8 cellular contexts compared by ENCODE assay signal in genomic region chr1:202184750-202185460, GRCh38. TPM values are rescaled to one million over a fixed set of nuclear protein-coding genes. Genes with fewer than 3 reads are reported as not detected.
DNase-seq lines count a peak whose midpoint lies in the region; ATAC-seq and TF ChIP-seq lines count a peak whose summit lies in the region.

No MANE protein-coding gene starts in this region.

- TF ChIP-seq POLR2A in right lobe of liver (IDR thresholded peaks at IDR 0.05) = no peak

- no peaks in the 10 kb centered on the region for H3K27me3 ChIP-seq in right lobe of liver

- DNase-seq in COR-L47 (lab: John Stamatoyannopoulos, UW) (peak; percentile 88), NCI-H510A treated with DMSO at 0.1 percent for 48 hours (lab: John Stamatoyannopoulos, UW) (peak; percentile 76), dermis microvascular lymphatic vessel endothelial cell (ENCODE audit: low read depth in 2 of 2) (peak; percentile 29 to 84), right lobe of liver (peak; percentile 76 to 85 (median 80))
- DNase-seq in activated CD4-positive, alpha-beta T cell treated with anti-CD3 and anti-CD28 coated beads, Interleukin-2, amount 10 ng/mL, durations not matched to agents 7 days and 5 days = peak; percentile 74
- DNase-seq in stimulated activated CD4-positive, alpha-beta T cell treated with anti-CD3 and anti-CD28 coated beads, TNF-alpha, amount 100 ng/mL, for 24 hours (ENCODE audit: low read depth in 3 of 3) = peak; percentile 38 to 78 (median 61)

- peaks cover 0 to 3% (median 0%) of the 10 kb centered on the region in 4 donors for H3K4me1 ChIP-seq in right lobe of liver

- TF ChIP-seq CTCF in right lobe of liver (IDR thresholded peaks at IDR 0.05) = peak; percentile 44 to 89 (median 82)

- POLR2A ChIA-PET in activated CD4-positive, alpha-beta T cell treated with anti-CD3 and anti-CD28 coated beads, Interleukin-2, amount 10 ng/mL, durations not matched to agents 7 days and 5 days (lab: Charles Lee) = no interaction called here

- H3K27ac Mint-ChIP-seq in activated CD4-positive, alpha-beta T cell treated with anti-CD3 and anti-CD28 coated beads, Interleukin-2, amount 10 ng/mL, durations not matched to agents 7 days and 5 days = no peak overlapping the region

- H3K36me3 Mint-ChIP-seq in activated CD4-positive, alpha-beta T cell treated with anti-CD3 and anti-CD28 coated beads, Interleukin-2, amount 10 ng/mL, durations not matched to agents 7 days and 5 days (ENCODE audit: low read depth) = no peaks in the 10 kb centered on the region

- peaks cover 4% of the 10 kb centered on the region for H3K27me3 Mint-ChIP-seq in activated CD4-positive, alpha-beta T cell treated with anti-CD3 and anti-CD28 coated beads, Interleukin-2, amount 10 ng/mL, durations not matched to agents 7 days and 5 days

- H3K27ac ChIP-seq in right lobe of liver = no peak overlapping the region

- CTCF ChIA-PET in activated CD4-positive, alpha-beta T cell treated with anti-CD3 and anti-CD28 coated beads, Interleukin-2, amount 10 ng/mL, durations not matched to agents 7 days and 5 days (lab: Charles Lee) = interaction anchor here (0.8 to 2.0 kb wide), 3 partner anchors 8 to 535 kb away, joined by 4 to 6 read pairs (median 5); partner anchors contain the start of gene PTPN7

- WGBS in right lobe of liver (ENCODE audit: insufficient coverage, low coverage, low lambda C conversion rate, missing lambda C conversion rate) = 0% methylated on average over 7 of the region's 19 CpGs

- intact Hi-C loops in right lobe of liver (cut with DNase I) = loop anchor here (5.0 to 10.0 kb wide), 3 partner anchors 127 to 530 kb away; partner anchors contain the start of gene SYT2 (in 1 of the 2)

- no peaks in the 10 kb centered on the region for H3K9me3 ChIP-seq in right lobe of liver

- H3K4me1 Mint-ChIP-seq in activated CD4-positive, alpha-beta T cell treated with anti-CD3 and anti-CD28 coated beads, Interleukin-2, amount 10 ng/mL, durations not matched to agents 7 days and 5 days = peaks cover 12% of the 10 kb centered on the region

- H3K36me3 ChIP-seq in right lobe of liver = no peaks in the 10 kb centered on the region

- H3K4me3 Mint-ChIP-seq in activated CD4-positive, alpha-beta T cell treated with anti-CD3 and anti-CD28 coated beads, Interleukin-2, amount 10 ng/mL, durations not matched to agents 7 days and 5 days = no peak overlapping the region

- ATAC-seq in HG03196 (IDR thresholded peaks at IDR 0.05; ENCODE audit: unreplicated experiment) (peak; percentile 47), right lobe of liver (peak; percentile 75 to 82 (median 80)), GM18907 (IDR thresholded peaks at IDR 0.05; ENCODE audit: unreplicated experiment) (no peak)

- H3K9me3 Mint-ChIP-seq in activated CD4-positive, alpha-beta T cell treated with anti-CD3 and anti-CD28 coated beads, Interleukin-2, amount 10 ng/mL, durations not matched to agents 7 days and 5 days = no peaks in the 10 kb centered on the region

- H3K4me3 ChIP-seq in right lobe of liver = no peak overlapping the region

RNA-seq across cellular contexts. Expression of gene LGR6, which starts 8.7 kb away (rescaled TPM):
- total RNA-seq in activated CD4-positive, alpha-beta T cell treated with anti-CD3 and anti-CD28 coated beads, Interleukin-2, amount 10 ng/mL, durations not matched to agents 7 days and 5 days = not detected
- not detected in 2 replicates for total RNA-seq in dermis microvascular lymphatic vessel endothelial cell
- total RNA-seq in right lobe of liver = 1 to 10 TPM in 3 of 6 experiments, under 1 TPM in 3; 0.17 to 2.0 (median 1.0) TPM

RNA-seq across cellular contexts. Expression of gene PTPN7, which starts 24.5 kb away (rescaled TPM):
- total RNA-seq in activated CD4-positive, alpha-beta T cell treated with anti-CD3 and anti-CD28 coated beads, Interleukin-2, amount 10 ng/mL, durations not matched to agents 7 days and 5 days = 100 to 1,000 TPM; 183 to 188 TPM
- total RNA-seq in dermis microvascular lymphatic vessel endothelial cell (0.13 TPM in 2 replicates), right lobe of liver (1 to 10 TPM in 2 of 6 experiments, under 1 TPM in 4; 0.18 to 5.1 (median 0.73) TPM)

RNA-seq across cellular contexts. Expression of gene ARL8A, which starts 40.4 kb away (rescaled TPM):
- 10 to 100 TPM; 51.6 to 53.8 TPM for total RNA-seq in activated CD4-positive, alpha-beta T cell treated with anti-CD3 and anti-CD28 coated beads, Interleukin-2, amount 10 ng/mL, durations not matched to agents 7 days and 5 days
- total RNA-seq in dermis microvascular lymphatic vessel endothelial cell = 16.8 and 31.4 TPM in 2 replicates
- total RNA-seq in right lobe of liver = 10 to 100 TPM; 23.1 to 57.7 (median 36.1) TPM

Comparison
In these comparisons a context has a peak if more than half of its experiments do, and no peak if none do; other contexts are left out.
1. RNA of gene PTPN7, which starts 24.5 kb away (total RNA-seq): 183 to 188 TPM in activated CD4-positive, alpha-beta T cell treated with anti-CD3 and anti-CD28 coated beads, Interleukin-2, amount 10 ng/mL, durations not matched to agents 7 days and 5 days; 0.18 to 5.1 TPM in right lobe of liver and 0.13 TPM in dermis microvascular lymphatic vessel endothelial cell; every median in the first group is over 10 times any median in the second.
2. Peak in every context shown above with its lines, with median percentiles within 50 percentile points of each other: DNase-seq.